In the genomic region with DNA sequence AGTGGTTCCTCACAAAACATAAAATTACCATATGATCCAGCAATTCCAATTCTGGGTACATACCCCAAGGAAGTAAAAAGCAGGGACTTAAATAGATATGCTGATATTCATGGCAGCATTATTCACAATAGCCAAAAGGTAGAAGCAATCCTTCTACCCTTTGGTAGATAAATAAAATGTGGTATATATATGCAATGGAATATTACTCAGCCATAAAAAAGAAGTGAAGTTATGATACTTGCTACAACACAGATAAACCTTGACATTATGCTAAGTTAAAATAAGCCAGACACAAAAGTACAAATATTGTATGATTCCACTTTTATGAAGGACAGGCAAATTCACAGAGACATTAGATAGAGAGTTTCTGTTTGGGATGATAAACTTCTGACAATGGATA, we compare ENCODE assay signal across 22 cellular contexts. TPM values are rescaled to one million over a fixed set of nuclear protein-coding genes. Genes with fewer than 3 reads are reported as not detected.
A peak's percentile ranks its signal among the peaks of the same experiment; 100 is the strongest.
DNase-seq lines count a peak whose midpoint lies in the region; ATAC-seq, FAIRE-seq and TF ChIP-seq lines count a peak whose summit lies in the region.
"Had no signal": no experiment of that assay in that cellular context is flagged by ENCODE, and none has a peak within 500 bp of the region (broad histone marks: within the 10 kb centered on the region; RNA-seq: fewer than 3 reads in every experiment).

No MANE protein-coding gene starts in this region.

- CTCF ChIA-PET in SK-N-SH (lab: Yijun Ruan, JAX) = no interaction called here
- CTCF ChIA-PET in GM12878 (lab: Yijun Ruan, JAX) = interaction anchor here (1.2 kb wide), 1 partner anchor 21 kb away, joined by 3 read pairs; no protein-coding TSS in a partner anchor

- H3K4me1 ChIP-seq in SK-N-SH (ENCODE audit: control insufficient read depth in 1 of 2, insufficient read depth in 2 of 2, low read depth in 1 of 2, low read length in 1 of 2) = peaks cover 4 to 20% of the 10 kb centered on the region in 2 experiments; a peak in 2 of 4 replicates
- no peaks in the 10 kb centered on the region for H3K4me1 ChIP-seq in GM12878 (ENCODE audit: control insufficient read depth, insufficient read depth, low read length)
- no peaks in the 10 kb centered on the region for H3K4me1 ChIP-seq in right lobe of liver
- H3K4me1 ChIP-seq: BLaER1 had no signal

- H2AFZ ChIP-seq in SK-N-SH (ENCODE audit: low read depth) (no peak overlapping the region), GM12878 (ENCODE audit: control insufficient read depth, low read depth, low read length) (no peak overlapping the region)

- TF ChIP-seq EP300 in SK-N-SH (IDR thresholded peaks at IDR 0.05; ENCODE audit: borderline replicate concordance in 1 of 2, low read depth in 1 of 2, low read length in 1 of 2) (no peak), GM12878 (IDR thresholded peaks at IDR 0.05; ENCODE audit: borderline replicate concordance in 1 of 2, control insufficient read depth in 1 of 2, low read depth in 2 of 2, low read length in 2 of 2) (no peak)

- TF ChIP-seq CTCF in SK-N-SH (IDR thresholded peaks at IDR 0.05) (no peak), GM12878 (IDR thresholded peaks at IDR 0.05 in 2 of 3, conservative IDR thresholded peaks at IDR 0.05 in 1 of 3; ENCODE audit: control insufficient read depth in 2 of 3, extremely low read depth in 1 of 3, insufficient read depth in 1 of 3, low read depth in 3 of 3, low read length in 3 of 3) (no peak), right lobe of liver (IDR thresholded peaks at IDR 0.05) (no peak)

- no peak overlapping the region for H3K27ac ChIP-seq in SK-N-SH (ENCODE audit: low read depth in 2 of 2, low read length in 1 of 2)
- H3K27ac ChIP-seq in GM12878 (ENCODE audit: control insufficient read depth, insufficient read depth) = no peak overlapping the region
- H3K27ac ChIP-seq in right lobe of liver = no peak overlapping the region
- H3K27ac ChIP-seq: 22Rv1, BLaER1 had no signal

- H3K27me3 ChIP-seq in SK-N-SH (ENCODE audit: insufficient read depth) (no peaks in the 10 kb centered on the region), GM12878 (replicated peaks in 1 of 2; ENCODE audit: control insufficient read depth in 2 of 2, insufficient read depth in 2 of 2, low read length in 1 of 2) (no peaks in the 10 kb centered on the region), right lobe of liver (no peaks in the 10 kb centered on the region)
- H3K27me3 ChIP-seq: BE2C, BLaER1 had no signal

- DNase-seq in SK-N-SH (no peak), GM12878 (ENCODE audit: low read depth, low spot score) (no peak), right lobe of liver (no peak), NCI-H69 (lab: John Stamatoyannopoulos, UW) (no peak)
- DNase-seq: ACHN; BE2C; C1 segment of cervical spinal cord; CD4-positive, alpha-beta memory T cell; CD4-positive, CD25-positive, alpha-beta regulatory T cell; CD8-positive, alpha-beta memory T cell; COR-L47; DMS 273 treated with DMSO at 0.1 percent for 48 hours; DMS153; DMS53; DMS79; DND-41; EL; GDM1 had no signal

- no peak for FAIRE-seq in GM12878 (lab: Jason Lieb, UNC)
- FAIRE-seq: GM12891 had no signal

- POLR2A ChIA-PET in SK-N-SH (lab: Yijun Ruan, JAX) = no interaction called here
- POLR2A ChIA-PET in GM12878 (lab: Charles Lee) = no interaction called here

- peaks cover 100% of the 10 kb centered on the region for H3K79me2 ChIP-seq in SK-N-SH (ENCODE audit: insufficient read depth)
- peaks cover 15% of the 10 kb centered on the region for H3K79me2 ChIP-seq in GM12878 (ENCODE audit: control insufficient read depth, insufficient read depth, low read length)

- SMC1A ChIA-PET in GM12878 (lab: Charles Lee; ENCODE audit: uncharacterized antibody, unreplicated experiment) = interaction anchor here (1.0 kb wide), 1 partner anchor 70 kb away, joined by 3 read pairs; no protein-coding TSS in a partner anchor

- RAD21 ChIA-PET in GM12878 (lab: Charles Lee; ENCODE audit: unreplicated experiment) = interaction anchor here (0.9 to 1.3 kb wide), 2 partner anchors 185 to 235 kb away, joined by 3 to 7 read pairs; no protein-coding TSS in a partner anchor

- H4K20me1 ChIP-seq in SK-N-SH (ENCODE audit: insufficient read depth) (peaks cover 26% of the 10 kb centered on the region), GM12878 (ENCODE audit: control insufficient read depth, insufficient read depth) (no peaks in the 10 kb centered on the region)

- TF ChIP-seq POLR2A in GM12878 (IDR thresholded peaks at IDR 0.05; ENCODE audit: low read depth, low read length) (no peak), right lobe of liver (IDR thresholded peaks at IDR 0.05) (no peak)

- ATAC-seq in SK-N-SH treated with all-trans-retinoic acid at 6 μM for 48 hours = no peak
- ATAC-seq in GM12878 = no peak
- no peak for ATAC-seq in right lobe of liver

- H3K9me3 ChIP-seq in SK-N-SH (no peaks in the 10 kb centered on the region), GM12878 (replicated peaks; ENCODE audit: control insufficient read depth, insufficient read depth, low read length) (no peaks in the 10 kb centered on the region; the same call in 2 of the 3 replicates), right lobe of liver (no peaks in the 10 kb centered on the region)
- H3K9me3 ChIP-seq: BE2C had no signal

- peaks cover 0 to 18% of the 10 kb centered on the region in 2 experiments for H3K36me3 ChIP-seq in SK-N-SH (replicated peaks in 1 of 2; ENCODE audit: control insufficient read depth in 1 of 2, insufficient read depth in 2 of 2, low read length in 1 of 2)
- H3K36me3 ChIP-seq in GM12878 (ENCODE audit: control insufficient read depth in 2 of 2, insufficient read depth in 2 of 2, low read length in 1 of 2) = no peaks in the 10 kb centered on the region; a peak in 1 of 4 replicates
- no peaks in the 10 kb centered on the region for H3K36me3 ChIP-seq in right lobe of liver

- H3K9ac ChIP-seq in SK-N-SH (no peak overlapping the region), GM12878 (ENCODE audit: control insufficient read depth, insufficient read depth, low read length) (no peak overlapping the region)
- H3K9ac ChIP-seq: BLaER1 had no signal

- in situ Hi-C loops in GM12878 (cut with MboI) = no loop called here

- H3K9me2 ChIP-seq in SK-N-SH = no peaks in the 10 kb centered on the region

- intact Hi-C loops in GM12878 (cut with micrococcal nuclease; ENCODE audit: unreplicated experiment) (no loop called here), right lobe of liver (cut with DNase I) (no loop called here)

- no peak for TF ChIP-seq RAD21 in SK-N-SH (IDR thresholded peaks at IDR 0.05; ENCODE audit: low read length)
- TF ChIP-seq RAD21 in GM12878 (IDR thresholded peaks at IDR 0.05; ENCODE audit: insufficient read depth, low read depth, low read length) = no peak

- no peak overlapping the region for H3K4me3 ChIP-seq in SK-N-SH (ENCODE audit: low read depth in 2 of 2, low read length in 1 of 2)
- no peak overlapping the region for H3K4me3 ChIP-seq in GM12878
- no peak overlapping the region for H3K4me3 ChIP-seq in right lobe of liver
- H3K4me3 ChIP-seq: BLaER1 had no signal

- peaks cover 28% of the 10 kb centered on the region for H3F3A ChIP-seq in SK-N-SH (replicated peaks; ENCODE audit: insufficient read depth)

- BruUV-seq in GM12878 (replicated peaks; lab: Mats Ljungman, UMichigan) = no TSS peak

- no peak overlapping the region for H3K4me2 ChIP-seq in SK-N-SH
- no peak overlapping the region for H3K4me2 ChIP-seq in GM12878 (ENCODE audit: control insufficient read depth, insufficient read depth)
- H3K4me2 ChIP-seq: BLaER1 had no signal

TF ChIP-seq in SK-N-SH treated with all-trans-retinoic acid at 6 μM for 48 hours, 23 proteins besides CTCF, POLR2A, EP300 and RAD21:
- TF ChIP-seq OSR1 (CRISPR knock-in tag; IDR thresholded peaks at IDR 0.05) (no peak), ZNF8 (CRISPR knock-in tag; IDR thresholded peaks at IDR 0.05) (peak; percentile 92)

TF ChIP-seq in SK-N-SH, 30 proteins besides CTCF, POLR2A, EP300 and RAD21 (continues in another document):
- TF ChIP-seq USF2 (IDR thresholded peaks at IDR 0.05; ENCODE audit: borderline replicate concordance, low read depth, low read length) (no peak), TCF12 (IDR thresholded peaks at IDR 0.05) (no peak)

TF ChIP-seq in GM12878, 131 proteins besides CTCF, POLR2A, EP300 and RAD21:
- TF ChIP-seq ZNF217 (IDR thresholded peaks at IDR 0.05) (peak; percentile 37; the same call in 1 of the 2 replicates), BCL11A (IDR thresholded peaks at IDR 0.05; ENCODE audit: low read depth, low read length) (no peak)

RNA-seq across cellular contexts. Expression of gene JMJD1C, which starts 13.3 kb away (rescaled TPM):
- polyA plus RNA-seq in SK-N-SH (2012; rRNA removed) (11.7 and 15.3 TPM in 2 replicates), GM12878 (2011; rRNA removed) (59.4 and 83.9 TPM in 2 replicates), GM12878 (2014; fragmentation: Illumina TruSeq; extraction: Trizol) (63.2 and 80.5 TPM in 2 replicates), GM12878 (2014; fragmentation: Nextera tagmentation; extraction: Ambion mirVana) (10 to 100 TPM; 31.2 to 42.6 TPM), GM12878 (2014; rRNA removed) (40.3 and 41.0 TPM in 2 replicates), GM12878 (2016; fragmentation: Nextera tagmentation; extraction: Ambion mirVana) (10 to 100 TPM; 44.5 to 44.7 TPM)
- 11.6 and 12.5 TPM in 2 replicates for polyA plus RNA-seq in SK-N-SH (2012; cell fraction: cytosol; rRNA removed)
- polyA plus RNA-seq in SK-N-SH (2012; cell fraction: nucleus; rRNA removed) = 21.6 and 49.9 TPM in 2 replicates
- total RNA-seq in GM12878 (2013; cell fraction: nucleolus; rRNA removed) = 574 and 586 TPM in 2 replicates
- total RNA-seq in GM12878 (2014; rRNA removed) (56.9 and 61.2 TPM in 2 replicates), GM12878 (2014; rRNA removed; fragmentation: Illumina TruSeq; extraction: Trizol) (83.3 and 91.2 TPM in 2 replicates), GM12878 (2021) (54.2 and 60.2 TPM in 2 replicates), right lobe of liver (10 to 100 TPM; 29.6 to 53.3 (median 38.2) TPM)
- 36.5 TPM for polyA plus RNA-seq in GM12878 (2011; ENCODE audit: low read depth)
- polyA plus RNA-seq in GM12878 (2011; cell fraction: cytosol; rRNA removed) = 23.9 and 32.5 TPM in 2 replicates
- polyA plus RNA-seq in GM12878 (2011; cell fraction: nucleus; rRNA removed) = 78.7 and 79.2 TPM in 2 replicates
- 44.7 and 49.2 TPM in 2 replicates for polyA plus RNA-seq in GM12878 (2012)
- 162 and 205 TPM in 2 replicates for polyA minus RNA-seq in GM12878 (2011; rRNA and poly(A)+ RNA removed)
- polyA minus RNA-seq in GM12878 (2011; cell fraction: cytosol; rRNA and poly(A)+ RNA removed) = 27.7 and 34.4 TPM in 2 replicates
- 127 and 142 TPM in 2 replicates for polyA minus RNA-seq in GM12878 (2011; cell fraction: nucleus; rRNA and poly(A)+ RNA removed)
